In the genomic region with DNA sequence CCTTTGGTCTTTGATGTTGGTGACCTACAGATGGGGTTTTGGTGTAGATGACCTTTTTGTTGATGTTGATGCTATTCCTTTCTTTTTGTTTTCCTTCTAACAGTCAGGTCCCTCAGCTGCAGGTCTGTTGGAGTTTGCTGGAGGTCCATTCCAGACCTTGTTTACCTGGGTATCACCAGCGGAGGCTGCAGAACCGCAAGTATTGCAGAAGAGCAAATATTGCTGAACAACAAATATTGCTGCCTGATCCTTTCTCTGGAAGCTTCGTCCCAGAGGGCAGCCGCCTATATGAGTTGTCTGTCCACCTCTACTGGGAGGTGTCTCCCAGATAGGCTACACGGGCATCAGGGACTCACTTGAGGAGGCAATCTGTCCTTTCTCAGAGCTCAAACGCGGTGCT, we compare ENCODE assay signal across 8 cellular contexts. TPM values are rescaled to one million over a fixed set of nuclear protein-coding genes. Genes with fewer than 3 reads are reported as not detected.
"Had no signal": no experiment of that assay in that cellular context is flagged by ENCODE, and none has a peak within 500 bp of the region (broad histone marks: within the 10 kb centered on the region; RNA-seq: fewer than 3 reads in every experiment).

No MANE protein-coding gene starts in this region.

RNA-seq across cellular contexts. Expression of gene HYAL4, which starts 0.8 kb away (rescaled TPM):
- total RNA-seq: MCF 10A, NCI-H460, OCI-LY7, PC-9, Right ventricle myocardium inferior, RPMI7951, SJCRH30, SK-MEL-5 had no signal
